In the genomic region with DNA sequence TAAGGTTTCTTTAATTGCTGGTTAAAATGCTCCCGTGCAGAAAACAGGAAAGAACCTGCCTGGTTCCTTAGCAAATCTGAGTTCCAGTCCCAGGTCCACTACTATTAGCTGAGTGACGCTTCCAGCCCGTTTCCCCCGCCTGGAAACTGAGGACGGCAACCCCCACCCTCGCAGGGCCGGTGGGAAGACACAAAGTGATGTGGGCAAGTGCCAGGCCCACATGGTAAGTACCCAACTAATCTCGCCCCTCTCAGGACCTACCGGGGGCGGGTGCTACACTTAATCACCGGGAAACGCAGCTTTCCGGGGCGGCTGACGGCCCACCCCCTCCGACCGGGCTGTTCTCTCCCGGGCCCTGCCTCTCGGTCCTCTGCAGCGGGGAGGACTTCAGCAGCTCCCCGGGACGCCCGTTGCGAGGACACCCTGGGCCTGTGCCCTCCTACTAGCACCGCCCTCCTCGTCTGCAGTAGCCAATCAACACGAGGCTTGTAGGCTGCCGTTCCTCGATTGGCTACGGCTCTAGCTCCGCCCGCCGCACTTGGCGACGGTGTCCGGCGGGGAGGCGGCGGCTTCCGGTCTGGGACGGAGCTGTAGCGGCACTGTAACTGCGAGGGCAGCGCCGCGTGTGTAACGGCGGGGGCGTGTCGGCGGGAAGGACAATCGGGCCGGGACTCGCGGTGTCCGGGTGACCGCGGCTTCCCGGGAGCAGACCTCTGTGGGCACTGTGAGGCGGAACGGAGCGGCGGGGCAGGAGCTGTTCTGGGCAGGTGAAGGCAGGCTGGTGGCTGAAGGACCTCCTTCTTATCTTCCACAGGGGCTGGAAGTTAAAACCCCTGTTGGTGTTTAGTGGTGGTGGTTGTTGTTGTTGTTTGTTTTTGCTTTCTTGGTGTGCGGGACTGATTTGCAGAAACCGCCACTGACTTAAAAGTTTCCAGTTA, we compare ENCODE assay signal across 1 cellular context.
TF ChIP-seq lines count a peak whose summit lies in the region.

A gene with protein sequence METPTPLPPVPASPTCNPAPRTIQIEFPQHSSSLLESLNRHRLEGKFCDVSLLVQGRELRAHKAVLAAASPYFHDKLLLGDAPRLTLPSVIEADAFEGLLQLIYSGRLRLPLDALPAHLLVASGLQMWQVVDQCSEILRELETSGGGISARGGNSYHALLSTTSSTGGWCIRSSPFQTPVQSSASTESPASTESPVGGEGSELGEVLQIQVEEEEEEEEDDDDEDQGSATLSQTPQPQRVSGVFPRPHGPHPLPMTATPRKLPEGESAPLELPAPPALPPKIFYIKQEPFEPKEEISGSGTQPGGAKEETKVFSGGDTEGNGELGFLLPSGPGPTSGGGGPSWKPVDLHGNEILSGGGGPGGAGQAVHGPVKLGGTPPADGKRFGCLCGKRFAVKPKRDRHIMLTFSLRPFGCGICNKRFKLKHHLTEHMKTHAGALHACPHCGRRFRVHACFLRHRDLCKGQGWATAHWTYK (plus strand): TSS at position 568 of the 938 bp plus-strand sequence. CDS start 525 bp downstream, outside the sequence.

TF ChIP-seq in K562, 482 proteins besides CTCF, POLR2A, EP300 and RAD21 (continued from another document and continues in another):
- TF ChIP-seq, protein P1, sequence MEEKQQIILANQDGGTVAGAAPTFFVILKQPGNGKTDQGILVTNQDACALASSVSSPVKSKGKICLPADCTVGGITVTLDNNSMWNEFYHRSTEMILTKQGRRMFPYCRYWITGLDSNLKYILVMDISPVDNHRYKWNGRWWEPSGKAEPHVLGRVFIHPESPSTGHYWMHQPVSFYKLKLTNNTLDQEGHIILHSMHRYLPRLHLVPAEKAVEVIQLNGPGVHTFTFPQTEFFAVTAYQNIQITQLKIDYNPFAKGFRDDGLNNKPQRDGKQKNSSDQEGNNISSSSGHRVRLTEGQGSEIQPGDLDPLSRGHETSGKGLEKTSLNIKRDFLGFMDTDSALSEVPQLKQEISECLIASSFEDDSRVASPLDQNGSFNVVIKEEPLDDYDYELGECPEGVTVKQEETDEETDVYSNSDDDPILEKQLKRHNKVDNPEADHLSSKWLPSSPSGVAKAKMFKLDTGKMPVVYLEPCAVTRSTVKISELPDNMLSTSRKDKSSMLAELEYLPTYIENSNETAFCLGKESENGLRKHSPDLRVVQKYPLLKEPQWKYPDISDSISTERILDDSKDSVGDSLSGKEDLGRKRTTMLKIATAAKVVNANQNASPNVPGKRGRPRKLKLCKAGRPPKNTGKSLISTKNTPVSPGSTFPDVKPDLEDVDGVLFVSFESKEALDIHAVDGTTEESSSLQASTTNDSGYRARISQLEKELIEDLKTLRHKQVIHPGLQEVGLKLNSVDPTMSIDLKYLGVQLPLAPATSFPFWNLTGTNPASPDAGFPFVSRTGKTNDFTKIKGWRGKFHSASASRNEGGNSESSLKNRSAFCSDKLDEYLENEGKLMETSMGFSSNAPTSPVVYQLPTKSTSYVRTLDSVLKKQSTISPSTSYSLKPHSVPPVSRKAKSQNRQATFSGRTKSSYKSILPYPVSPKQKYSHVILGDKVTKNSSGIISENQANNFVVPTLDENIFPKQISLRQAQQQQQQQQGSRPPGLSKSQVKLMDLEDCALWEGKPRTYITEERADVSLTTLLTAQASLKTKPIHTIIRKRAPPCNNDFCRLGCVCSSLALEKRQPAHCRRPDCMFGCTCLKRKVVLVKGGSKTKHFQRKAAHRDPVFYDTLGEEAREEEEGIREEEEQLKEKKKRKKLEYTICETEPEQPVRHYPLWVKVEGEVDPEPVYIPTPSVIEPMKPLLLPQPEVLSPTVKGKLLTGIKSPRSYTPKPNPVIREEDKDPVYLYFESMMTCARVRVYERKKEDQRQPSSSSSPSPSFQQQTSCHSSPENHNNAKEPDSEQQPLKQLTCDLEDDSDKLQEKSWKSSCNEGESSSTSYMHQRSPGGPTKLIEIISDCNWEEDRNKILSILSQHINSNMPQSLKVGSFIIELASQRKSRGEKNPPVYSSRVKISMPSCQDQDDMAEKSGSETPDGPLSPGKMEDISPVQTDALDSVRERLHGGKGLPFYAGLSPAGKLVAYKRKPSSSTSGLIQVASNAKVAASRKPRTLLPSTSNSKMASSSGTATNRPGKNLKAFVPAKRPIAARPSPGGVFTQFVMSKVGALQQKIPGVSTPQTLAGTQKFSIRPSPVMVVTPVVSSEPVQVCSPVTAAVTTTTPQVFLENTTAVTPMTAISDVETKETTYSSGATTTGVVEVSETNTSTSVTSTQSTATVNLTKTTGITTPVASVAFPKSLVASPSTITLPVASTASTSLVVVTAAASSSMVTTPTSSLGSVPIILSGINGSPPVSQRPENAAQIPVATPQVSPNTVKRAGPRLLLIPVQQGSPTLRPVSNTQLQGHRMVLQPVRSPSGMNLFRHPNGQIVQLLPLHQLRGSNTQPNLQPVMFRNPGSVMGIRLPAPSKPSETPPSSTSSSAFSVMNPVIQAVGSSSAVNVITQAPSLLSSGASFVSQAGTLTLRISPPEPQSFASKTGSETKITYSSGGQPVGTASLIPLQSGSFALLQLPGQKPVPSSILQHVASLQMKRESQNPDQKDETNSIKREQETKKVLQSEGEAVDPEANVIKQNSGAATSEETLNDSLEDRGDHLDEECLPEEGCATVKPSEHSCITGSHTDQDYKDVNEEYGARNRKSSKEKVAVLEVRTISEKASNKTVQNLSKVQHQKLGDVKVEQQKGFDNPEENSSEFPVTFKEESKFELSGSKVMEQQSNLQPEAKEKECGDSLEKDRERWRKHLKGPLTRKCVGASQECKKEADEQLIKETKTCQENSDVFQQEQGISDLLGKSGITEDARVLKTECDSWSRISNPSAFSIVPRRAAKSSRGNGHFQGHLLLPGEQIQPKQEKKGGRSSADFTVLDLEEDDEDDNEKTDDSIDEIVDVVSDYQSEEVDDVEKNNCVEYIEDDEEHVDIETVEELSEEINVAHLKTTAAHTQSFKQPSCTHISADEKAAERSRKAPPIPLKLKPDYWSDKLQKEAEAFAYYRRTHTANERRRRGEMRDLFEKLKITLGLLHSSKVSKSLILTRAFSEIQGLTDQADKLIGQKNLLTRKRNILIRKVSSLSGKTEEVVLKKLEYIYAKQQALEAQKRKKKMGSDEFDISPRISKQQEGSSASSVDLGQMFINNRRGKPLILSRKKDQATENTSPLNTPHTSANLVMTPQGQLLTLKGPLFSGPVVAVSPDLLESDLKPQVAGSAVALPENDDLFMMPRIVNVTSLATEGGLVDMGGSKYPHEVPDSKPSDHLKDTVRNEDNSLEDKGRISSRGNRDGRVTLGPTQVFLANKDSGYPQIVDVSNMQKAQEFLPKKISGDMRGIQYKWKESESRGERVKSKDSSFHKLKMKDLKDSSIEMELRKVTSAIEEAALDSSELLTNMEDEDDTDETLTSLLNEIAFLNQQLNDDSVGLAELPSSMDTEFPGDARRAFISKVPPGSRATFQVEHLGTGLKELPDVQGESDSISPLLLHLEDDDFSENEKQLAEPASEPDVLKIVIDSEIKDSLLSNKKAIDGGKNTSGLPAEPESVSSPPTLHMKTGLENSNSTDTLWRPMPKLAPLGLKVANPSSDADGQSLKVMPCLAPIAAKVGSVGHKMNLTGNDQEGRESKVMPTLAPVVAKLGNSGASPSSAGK (IDR thresholded peaks at IDR 0.05): peak; percentile 92
- TF ChIP-seq ZNF124 (CRISPR knock-in tag; IDR thresholded peaks at IDR 0.05): no peak
- TF ChIP-seq, protein P2, sequence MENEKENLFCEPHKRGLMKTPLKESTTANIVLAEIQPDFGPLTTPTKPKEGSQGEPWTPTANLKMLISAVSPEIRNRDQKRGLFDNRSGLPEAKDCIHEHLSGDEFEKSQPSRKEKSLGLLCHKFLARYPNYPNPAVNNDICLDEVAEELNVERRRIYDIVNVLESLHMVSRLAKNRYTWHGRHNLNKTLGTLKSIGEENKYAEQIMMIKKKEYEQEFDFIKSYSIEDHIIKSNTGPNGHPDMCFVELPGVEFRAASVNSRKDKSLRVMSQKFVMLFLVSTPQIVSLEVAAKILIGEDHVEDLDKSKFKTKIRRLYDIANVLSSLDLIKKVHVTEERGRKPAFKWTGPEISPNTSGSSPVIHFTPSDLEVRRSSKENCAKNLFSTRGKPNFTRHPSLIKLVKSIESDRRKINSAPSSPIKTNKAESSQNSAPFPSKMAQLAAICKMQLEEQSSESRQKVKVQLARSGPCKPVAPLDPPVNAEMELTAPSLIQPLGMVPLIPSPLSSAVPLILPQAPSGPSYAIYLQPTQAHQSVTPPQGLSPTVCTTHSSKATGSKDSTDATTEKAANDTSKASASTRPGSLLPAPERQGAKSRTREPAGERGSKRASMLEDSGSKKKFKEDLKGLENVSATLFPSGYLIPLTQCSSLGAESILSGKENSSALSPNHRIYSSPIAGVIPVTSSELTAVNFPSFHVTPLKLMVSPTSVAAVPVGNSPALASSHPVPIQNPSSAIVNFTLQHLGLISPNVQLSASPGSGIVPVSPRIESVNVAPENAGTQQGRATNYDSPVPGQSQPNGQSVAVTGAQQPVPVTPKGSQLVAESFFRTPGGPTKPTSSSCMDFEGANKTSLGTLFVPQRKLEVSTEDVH (IDR thresholded peaks at IDR 0.05; ENCODE audit: low read depth, partially characterized antibody): peak; percentile 74
- TF ChIP-seq, protein P3, sequence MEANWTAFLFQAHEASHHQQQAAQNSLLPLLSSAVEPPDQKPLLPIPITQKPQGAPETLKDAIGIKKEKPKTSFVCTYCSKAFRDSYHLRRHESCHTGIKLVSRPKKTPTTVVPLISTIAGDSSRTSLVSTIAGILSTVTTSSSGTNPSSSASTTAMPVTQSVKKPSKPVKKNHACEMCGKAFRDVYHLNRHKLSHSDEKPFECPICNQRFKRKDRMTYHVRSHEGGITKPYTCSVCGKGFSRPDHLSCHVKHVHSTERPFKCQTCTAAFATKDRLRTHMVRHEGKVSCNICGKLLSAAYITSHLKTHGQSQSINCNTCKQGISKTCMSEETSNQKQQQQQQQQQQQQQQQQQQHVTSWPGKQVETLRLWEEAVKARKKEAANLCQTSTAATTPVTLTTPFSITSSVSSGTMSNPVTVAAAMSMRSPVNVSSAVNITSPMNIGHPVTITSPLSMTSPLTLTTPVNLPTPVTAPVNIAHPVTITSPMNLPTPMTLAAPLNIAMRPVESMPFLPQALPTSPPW (CRISPR knock-in tag; IDR thresholded peaks at IDR 0.05): peak; percentile 76
- TF ChIP-seq, protein P4, sequence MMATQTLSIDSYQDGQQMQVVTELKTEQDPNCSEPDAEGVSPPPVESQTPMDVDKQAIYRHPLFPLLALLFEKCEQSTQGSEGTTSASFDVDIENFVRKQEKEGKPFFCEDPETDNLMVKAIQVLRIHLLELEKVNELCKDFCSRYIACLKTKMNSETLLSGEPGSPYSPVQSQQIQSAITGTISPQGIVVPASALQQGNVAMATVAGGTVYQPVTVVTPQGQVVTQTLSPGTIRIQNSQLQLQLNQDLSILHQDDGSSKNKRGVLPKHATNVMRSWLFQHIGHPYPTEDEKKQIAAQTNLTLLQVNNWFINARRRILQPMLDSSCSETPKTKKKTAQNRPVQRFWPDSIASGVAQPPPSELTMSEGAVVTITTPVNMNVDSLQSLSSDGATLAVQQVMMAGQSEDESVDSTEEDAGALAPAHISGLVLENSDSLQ (IDR thresholded peaks at IDR 0.05): peak; percentile 49; the same call in 1 of the 2 replicates
- TF ChIP-seq NCOA4 (IDR thresholded peaks at IDR 0.05; ENCODE audit: partially characterized antibody): no peak
- 0 out of 2 replicates have a peak, but pooled peaks have one; percentile 12 for TF ChIP-seq TAF7 (tag; IDR thresholded peaks at IDR 0.05)
- TF ChIP-seq ZNF785 (CRISPR knock-in tag; IDR thresholded peaks at IDR 0.05): no peak
- no peak for TF ChIP-seq PPARD (CRISPR knock-in tag; IDR thresholded peaks at IDR 0.05)
- no peak for TF ChIP-seq IRF2 (CRISPR knock-in tag; IDR thresholded peaks at IDR 0.05)
- no peak; the same call in 1 of the 2 replicates for TF ChIP-seq ZNF175 (CRISPR knock-in tag; IDR thresholded peaks at IDR 0.05; ENCODE audit: low read depth)
- no peak for TF ChIP-seq ZZZ3 (IDR thresholded peaks at IDR 0.05)
- TF ChIP-seq RFX7 (CRISPR knock-in tag; IDR thresholded peaks at IDR 0.05): 0 out of 2 replicates have a peak, but pooled peaks have one; percentile 38
- TF ChIP-seq GATA2 (CRISPR knock-in tag; IDR thresholded peaks at IDR 0.05): no peak
- TF ChIP-seq, protein P5, sequence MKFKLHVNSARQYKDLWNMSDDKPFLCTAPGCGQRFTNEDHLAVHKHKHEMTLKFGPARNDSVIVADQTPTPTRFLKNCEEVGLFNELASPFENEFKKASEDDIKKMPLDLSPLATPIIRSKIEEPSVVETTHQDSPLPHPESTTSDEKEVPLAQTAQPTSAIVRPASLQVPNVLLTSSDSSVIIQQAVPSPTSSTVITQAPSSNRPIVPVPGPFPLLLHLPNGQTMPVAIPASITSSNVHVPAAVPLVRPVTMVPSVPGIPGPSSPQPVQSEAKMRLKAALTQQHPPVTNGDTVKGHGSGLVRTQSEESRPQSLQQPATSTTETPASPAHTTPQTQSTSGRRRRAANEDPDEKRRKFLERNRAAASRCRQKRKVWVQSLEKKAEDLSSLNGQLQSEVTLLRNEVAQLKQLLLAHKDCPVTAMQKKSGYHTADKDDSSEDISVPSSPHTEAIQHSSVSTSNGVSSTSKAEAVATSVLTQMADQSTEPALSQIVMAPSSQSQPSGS (CRISPR knock-in tag; IDR thresholded peaks at IDR 0.05): no peak
- TF ChIP-seq DNMT1 (IDR thresholded peaks at IDR 0.05): no peak
- TF ChIP-seq CBX3 (IDR thresholded peaks at IDR 0.05; ENCODE audit: borderline replicate concordance in 1 of 2, low read length in 2 of 2): no peak
- TF ChIP-seq, protein P6, sequence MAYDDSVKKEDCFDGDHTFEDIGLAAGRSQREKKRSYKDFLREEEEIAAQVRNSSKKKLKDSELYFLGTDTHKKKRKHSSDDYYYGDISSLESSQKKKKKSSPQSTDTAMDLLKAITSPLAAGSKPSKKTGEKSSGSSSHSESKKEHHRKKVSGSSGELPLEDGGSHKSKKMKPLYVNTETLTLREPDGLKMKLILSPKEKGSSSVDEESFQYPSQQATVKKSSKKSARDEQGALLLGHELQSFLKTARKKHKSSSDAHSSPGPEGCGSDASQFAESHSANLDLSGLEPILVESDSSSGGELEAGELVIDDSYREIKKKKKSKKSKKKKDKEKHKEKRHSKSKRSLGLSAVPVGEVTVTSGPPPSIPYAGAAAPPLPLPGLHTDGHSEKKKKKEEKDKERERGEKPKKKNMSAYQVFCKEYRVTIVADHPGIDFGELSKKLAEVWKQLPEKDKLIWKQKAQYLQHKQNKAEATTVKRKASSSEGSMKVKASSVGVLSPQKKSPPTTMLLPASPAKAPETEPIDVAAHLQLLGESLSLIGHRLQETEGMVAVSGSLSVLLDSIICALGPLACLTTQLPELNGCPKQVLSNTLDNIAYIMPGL (CRISPR knock-in tag; IDR thresholded peaks at IDR 0.05): no peak; the same call in 1 of the 2 replicates
- TF ChIP-seq TSC22D4 (tag; IDR thresholded peaks at IDR 0.05): no peak
- TF ChIP-seq MTA1 (IDR thresholded peaks at IDR 0.05; ENCODE audit: borderline replicate concordance): no peak
- TF ChIP-seq HNRNPK (IDR thresholded peaks at IDR 0.05; ENCODE audit: low read depth, low read length, poor library complexity, severe bottlenecking): no peak
- TF ChIP-seq NR2C1 (IDR thresholded peaks at IDR 0.05): no peak
- TF ChIP-seq NR2C1 (tag; IDR thresholded peaks at IDR 0.05): no peak
- TF ChIP-seq HDAC8 (tag; IDR thresholded peaks at IDR 0.05): no peak
- TF ChIP-seq JUND (IDR thresholded peaks at IDR 0.05; ENCODE audit: borderline replicate concordance, low read depth, low read length): peak; percentile 53; the same call in 1 of the 2 replicates
- peak; percentile 29; the same call in 1 of the 3 replicates for TF ChIP-seq JUND (tag; IDR thresholded peaks at IDR 0.05; ENCODE audit: borderline replicate concordance, low read depth, low read length)
- no peak for TF ChIP-seq ZNF253 (CRISPR knock-in tag; conservative IDR thresholded peaks at IDR 0.05)
- TF ChIP-seq MYBL2 (IDR thresholded peaks at IDR 0.05; ENCODE audit: low read depth): no peak
- TF ChIP-seq MYBL2 (CRISPR knock-in tag; IDR thresholded peaks at IDR 0.05; ENCODE audit: borderline replicate concordance): no peak
- TF ChIP-seq EGR1 (conservative IDR thresholded peaks at IDR 0.05): peak; percentile 93
- no peak for TF ChIP-seq ZC3H4 (CRISPR knock-in tag; IDR thresholded peaks at IDR 0.05; ENCODE audit: borderline replicate concordance)
- TF ChIP-seq MTA2 (IDR thresholded peaks at IDR 0.05; ENCODE audit: low read depth): no peak
- peak; percentile 89 for TF ChIP-seq RB1 (IDR thresholded peaks at IDR 0.05; ENCODE audit: low read depth)
